8 cellular contexts compared by ENCODE assay signal in genomic region chr22:32248276-32248675, GRCh38. TPM values are rescaled to one million over a fixed set of nuclear protein-coding genes. Genes with fewer than 3 reads are reported as not detected.
"Had no signal": no experiment of that assay in that cellular context is flagged by ENCODE, and none has a peak within 500 bp of the region (broad histone marks: within the 10 kb centered on the region; RNA-seq: fewer than 3 reads in every experiment).

No MANE protein-coding gene starts in this region.

- DNase-seq: GM23248, GOT3, H7, HFFc6 had no signal

- H3K9me3 Mint-ChIP-seq: HFFc6 had no signal

- H3K4me1 Mint-ChIP-seq: IgD-negative memory B cell had no signal

- H3K27ac Mint-ChIP-seq: HFFc6, IgD-negative memory B cell had no signal

- H3K36me3 Mint-ChIP-seq: IgD-negative memory B cell had no signal

- H3K4me3 Mint-ChIP-seq: HFFc6, IgD-negative memory B cell had no signal

RNA-seq across cellular contexts. Expression of gene SLC5A4, which starts 6.9 kb away (rescaled TPM):
- total RNA-seq: GM23248, H7, HepG2, HFFc6 had no signal

RNA-seq across cellular contexts. Expression of gene RFPL2, which starts 43.4 kb away (rescaled TPM):
- total RNA-seq: GM23248, H4, HepG2, HFFc6, HT1080 had no signal
